Comparison of ENCODE assay signal across 1 cellular context in the genomic region with DNA sequence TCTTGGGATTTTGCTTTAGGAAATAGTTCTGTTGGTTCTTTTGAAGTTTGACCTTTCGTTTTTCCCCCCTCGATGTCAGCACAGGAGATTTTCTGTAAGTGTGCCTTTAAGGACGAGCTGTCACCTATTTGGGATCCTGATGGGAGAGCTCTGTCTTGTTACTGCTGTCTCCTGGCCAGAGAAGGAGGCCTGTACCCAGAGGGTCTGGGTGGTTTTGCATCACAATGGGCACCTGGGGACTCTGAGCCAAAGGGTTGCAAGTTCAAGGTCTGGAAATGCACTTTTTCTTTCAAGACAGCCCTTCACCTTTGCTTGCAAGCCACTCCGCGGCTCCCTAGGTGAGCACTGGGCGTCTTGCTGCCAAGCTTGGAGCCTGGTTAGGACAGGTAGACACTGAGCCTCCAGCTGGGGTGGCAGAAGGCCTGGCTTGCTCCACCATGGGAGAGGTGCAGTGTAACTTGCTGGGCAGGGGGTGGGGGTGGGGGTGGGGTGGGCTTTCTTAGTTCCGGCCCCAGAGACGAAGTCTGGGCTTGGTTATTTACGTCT.
TF ChIP-seq lines count a peak whose summit lies in the region.

No MANE protein-coding gene starts in this region.

TF ChIP-seq in neural cell, 6 proteins besides CTCF, POLR2A, EP300 and RAD21 (continued from another document):
- TF ChIP-seq, protein P1, sequence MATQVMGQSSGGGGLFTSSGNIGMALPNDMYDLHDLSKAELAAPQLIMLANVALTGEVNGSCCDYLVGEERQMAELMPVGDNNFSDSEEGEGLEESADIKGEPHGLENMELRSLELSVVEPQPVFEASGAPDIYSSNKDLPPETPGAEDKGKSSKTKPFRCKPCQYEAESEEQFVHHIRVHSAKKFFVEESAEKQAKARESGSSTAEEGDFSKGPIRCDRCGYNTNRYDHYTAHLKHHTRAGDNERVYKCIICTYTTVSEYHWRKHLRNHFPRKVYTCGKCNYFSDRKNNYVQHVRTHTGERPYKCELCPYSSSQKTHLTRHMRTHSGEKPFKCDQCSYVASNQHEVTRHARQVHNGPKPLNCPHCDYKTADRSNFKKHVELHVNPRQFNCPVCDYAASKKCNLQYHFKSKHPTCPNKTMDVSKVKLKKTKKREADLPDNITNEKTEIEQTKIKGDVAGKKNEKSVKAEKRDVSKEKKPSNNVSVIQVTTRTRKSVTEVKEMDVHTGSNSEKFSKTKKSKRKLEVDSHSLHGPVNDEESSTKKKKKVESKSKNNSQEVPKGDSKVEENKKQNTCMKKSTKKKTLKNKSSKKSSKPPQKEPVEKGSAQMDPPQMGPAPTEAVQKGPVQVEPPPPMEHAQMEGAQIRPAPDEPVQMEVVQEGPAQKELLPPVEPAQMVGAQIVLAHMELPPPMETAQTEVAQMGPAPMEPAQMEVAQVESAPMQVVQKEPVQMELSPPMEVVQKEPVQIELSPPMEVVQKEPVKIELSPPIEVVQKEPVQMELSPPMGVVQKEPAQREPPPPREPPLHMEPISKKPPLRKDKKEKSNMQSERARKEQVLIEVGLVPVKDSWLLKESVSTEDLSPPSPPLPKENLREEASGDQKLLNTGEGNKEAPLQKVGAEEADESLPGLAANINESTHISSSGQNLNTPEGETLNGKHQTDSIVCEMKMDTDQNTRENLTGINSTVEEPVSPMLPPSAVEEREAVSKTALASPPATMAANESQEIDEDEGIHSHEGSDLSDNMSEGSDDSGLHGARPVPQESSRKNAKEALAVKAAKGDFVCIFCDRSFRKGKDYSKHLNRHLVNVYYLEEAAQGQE (IDR thresholded peaks at IDR 0.05; ENCODE audit: borderline replicate concordance): no peak
- no peak for TF ChIP-seq POLR2AphosphoS5 (IDR thresholded peaks at IDR 0.05)
- no peak for TF ChIP-seq MXI1 (conservative IDR thresholded peaks at IDR 0.05; ENCODE audit: poor library complexity, severe bottlenecking)
- TF ChIP-seq EZH2 (IDR thresholded peaks at IDR 0.05; ENCODE audit: borderline replicate concordance, insufficient read depth, low read length, poor library complexity, severe bottlenecking): no peak
- no peak for TF ChIP-seq SMC3 (conservative IDR thresholded peaks at IDR 0.05; ENCODE audit: poor library complexity)
